Comparison of ENCODE assay signal across 11 cellular contexts in the genomic region with DNA sequence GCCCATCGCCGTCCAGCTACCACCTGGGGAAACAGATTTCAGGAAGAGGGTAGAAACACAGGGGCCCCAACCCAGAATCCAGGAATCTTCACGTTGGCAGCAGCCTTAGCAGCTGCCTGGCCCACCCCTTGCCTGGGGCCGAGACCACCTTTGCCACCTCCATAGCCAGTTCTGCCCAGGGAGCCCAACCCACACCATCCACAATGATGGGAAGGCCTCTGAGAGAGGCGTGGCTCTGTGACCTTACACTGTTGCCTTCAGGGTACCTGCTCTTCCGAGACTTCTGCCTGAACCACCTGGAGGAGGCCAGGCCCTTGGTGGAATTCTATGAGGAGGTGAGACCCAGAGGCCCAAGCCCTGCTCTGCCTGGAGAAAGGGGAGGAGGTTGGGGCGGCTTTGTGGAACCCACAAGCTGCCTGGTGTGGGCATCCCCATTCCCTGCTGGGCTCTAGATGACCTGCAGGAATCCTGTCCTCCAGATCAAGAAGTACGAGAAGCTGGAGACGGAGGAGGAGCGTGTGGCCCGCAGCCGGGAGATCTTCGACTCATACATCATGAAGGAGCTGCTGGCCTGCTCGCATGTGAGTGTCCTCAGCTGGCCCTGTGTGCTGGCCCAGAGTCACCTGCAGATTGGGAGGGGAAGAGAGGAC. TPM values are rescaled to one million over a fixed set of nuclear protein-coding genes. Genes with fewer than 3 reads are reported as not detected.
DNase-seq lines count a peak whose midpoint lies in the region; ATAC-seq and TF ChIP-seq lines count a peak whose summit lies in the region.
"Had no signal": no experiment of that assay in that cellular context is flagged by ENCODE, and none has a peak within 500 bp of the region (broad histone marks: within the 10 kb centered on the region; RNA-seq: fewer than 3 reads in every experiment).

No MANE protein-coding gene starts in this region.

- H3F3A ChIP-seq in DOHH2 (ENCODE audit: control insufficient read depth, insufficient read depth): peaks cover 19% of the 10 kb centered on the region

- peak overlapping the region; percentile 98 to 99 for H3K27ac Mint-ChIP-seq in T-cell

- H3K4me2 ChIP-seq in DOHH2 (ENCODE audit: low read length): no peak overlapping the region

- H4K20me1 ChIP-seq in DOHH2 (ENCODE audit: control insufficient read depth, insufficient read depth, low read depth, low read length): no peaks in the 10 kb centered on the region

- H3K4me3 Mint-ChIP-seq in T-cell: peak overlapping the region in 2 of 3 donors; percentile 43 to 99

- no peaks in the 10 kb centered on the region for H3K9me3 ChIP-seq in DOHH2 (ENCODE audit: control insufficient read depth, insufficient read depth, low read length)
- no peaks in the 10 kb centered on the region for H3K9me3 ChIP-seq in gastroesophageal sphincter
- no peaks in the 10 kb centered on the region for H3K9me3 ChIP-seq in gastrocnemius medialis

- H3K27ac ChIP-seq in DOHH2 (ENCODE audit: low read depth, low read length) (peak overlapping the region; percentile 100), gastroesophageal sphincter (peak overlapping the region in 3 of 4 donors; percentile 83 to 92 (median 88)), gastrocnemius medialis (peak overlapping the region; percentile 15 to 89 (median 83))

- WGBS in gastroesophageal sphincter (ENCODE audit: low coverage in 1 of 2), 2 donors: 70% methylated on average over 2 of the region's 14 CpGs; no CpG with 5 or more reads in 1 of the 2 donors

- H3K4me3 ChIP-seq in DOHH2 (ENCODE audit: low read length): no peak overlapping the region
- H3K4me3 ChIP-seq in gastroesophageal sphincter: no peak overlapping the region
- H3K4me3 ChIP-seq in gastrocnemius medialis: no peak overlapping the region

- TF ChIP-seq CTCF in DOHH2 (IDR thresholded peaks at IDR 0.05; ENCODE audit: low read depth, low read length, poor library complexity, severe bottlenecking) (no peak), gastroesophageal sphincter (IDR thresholded peaks at IDR 0.05) (no peak), gastrocnemius medialis (IDR thresholded peaks at IDR 0.05 in 4 of 5, conservative IDR thresholded peaks at IDR 0.05 in 1 of 5) (no peak)

- H3K9me3 Mint-ChIP-seq in T-cell: no peaks in the 10 kb centered on the region

- ATAC-seq in T-cell (replicated peaks in 1 of 4) (no peak), gastroesophageal sphincter (no peak), gastrocnemius medialis (no peak), HG03159 (IDR thresholded peaks at IDR 0.05; ENCODE audit: unreplicated experiment) (no peak), HG02798 (IDR thresholded peaks at IDR 0.05; ENCODE audit: poor library complexity, unreplicated experiment) (no peak)

- DNase-seq in T-cell (peak in 1 of 34 experiments; percentile 2), gastrocnemius medialis (no peak), mesenteric fat pad (ENCODE audit: low spot score) (no peak)
- DNase-seq: amniotic stem cell; DMS79; NCI-H1930; stimulated activated CD4-positive, alpha-beta T cell treated with anti-CD3 and anti-CD28 coated beads, Interleukin-15, amount 100 ng/mL, for 24 hours had no signal

- CTCF ChIA-PET in T-cell (lab: Charles Lee): no interaction called here

- intact Hi-C loops in gastrocnemius medialis (cut with DNase I; ENCODE audit: low total_unique reads): no loop called here

- H3K9me2 ChIP-seq in DOHH2 (replicated peaks; ENCODE audit: control insufficient read depth, low read length): no peaks in the 10 kb centered on the region

- peaks cover 26% of the 10 kb centered on the region for H3K36me3 Mint-ChIP-seq in T-cell

- POLR2A ChIA-PET in T-cell (lab: Charles Lee): no interaction called here

- H3K36me3 ChIP-seq in DOHH2 (ENCODE audit: control insufficient read depth, low read length) (peaks cover 96% of the 10 kb centered on the region), gastroesophageal sphincter (peaks cover 0 to 55% of the 10 kb centered on the region in 2 donors), gastrocnemius medialis (peaks cover 0 to 52% of the 10 kb centered on the region in 2 donors)

- peaks cover 71% of the 10 kb centered on the region for H3K79me2 ChIP-seq in DOHH2 (ENCODE audit: control insufficient read depth, low read length)

- H3K27me3 Mint-ChIP-seq in T-cell: no peaks in the 10 kb centered on the region

- no peak for TF ChIP-seq POLR2A in gastroesophageal sphincter (IDR thresholded peaks at IDR 0.05)
- no peak for TF ChIP-seq POLR2A in gastrocnemius medialis (IDR thresholded peaks at IDR 0.05)

- peaks cover 62% of the 10 kb centered on the region for H3K4me1 ChIP-seq in DOHH2 (ENCODE audit: control insufficient read depth, low read length)
- H3K4me1 ChIP-seq in gastroesophageal sphincter: peaks cover 0 to 81% (median 44%) of the 10 kb centered on the region in 3 donors
- H3K4me1 ChIP-seq in gastrocnemius medialis: peaks cover 42 to 43% of the 10 kb centered on the region in 2 donors

- H3K27me3 ChIP-seq in DOHH2 (ENCODE audit: control insufficient read depth, low read length): no peaks in the 10 kb centered on the region
- no peaks in the 10 kb centered on the region for H3K27me3 ChIP-seq in gastroesophageal sphincter
- H3K27me3 ChIP-seq in gastrocnemius medialis: no peaks in the 10 kb centered on the region

- in situ Hi-C loops in gastrocnemius medialis (cut with MboI; ENCODE audit: low sequenced_read_pairs in 4 of 4): loop anchor here in 1 of 4 donors (5.0 kb wide), 1 partner anchor 38 kb away; no protein-coding TSS in a partner anchor

- no peak for TF ChIP-seq EP300 in gastroesophageal sphincter (IDR thresholded peaks at IDR 0.05)

- H3K4me1 Mint-ChIP-seq in T-cell: peaks cover 63 to 80% (median 73%) of the 10 kb centered on the region in 3 donors

RNA-seq across cellular contexts. Expression of a gene that starts 10.0 kb away (rescaled TPM):
- 100 to 1,000 TPM; 150 to 249 (median 237) TPM for total RNA-seq in T-cell
- total RNA-seq in gastroesophageal sphincter: 10 to 100 TPM; 25.6 to 61.6 (median 32.3) TPM
- total RNA-seq in gastrocnemius medialis: 10 to 100 TPM in 1 of 4 donors, 1 to 10 TPM in 3; 5.8 to 10.6 (median 9.7) TPM
- total RNA-seq in mesenteric fat pad: 42.5 TPM

RNA-seq across cellular contexts. Expression of a gene that starts 12.8 kb away (rescaled TPM):
- total RNA-seq in T-cell (100 to 1,000 TPM; 267 to 394 (median 382) TPM), gastroesophageal sphincter (10 to 100 TPM; 44.0 to 76.9 (median 64.8) TPM), gastrocnemius medialis (10 to 100 TPM; 40.2 to 79.8 (median 68.4) TPM), mesenteric fat pad (60.2 TPM)

RNA-seq across cellular contexts. Expression of a gene that starts 24.3 kb away (rescaled TPM):
- 10 to 100 TPM; 11.5 to 30.9 (median 26.7) TPM for total RNA-seq in T-cell
- total RNA-seq in gastroesophageal sphincter: 10 to 100 TPM; 33.9 to 58.4 (median 41.9) TPM
- total RNA-seq in gastrocnemius medialis: 10 to 100 TPM in 2 of 4 donors, 1 to 10 TPM in 2; 7.9 to 16.3 (median 11.9) TPM
- total RNA-seq in mesenteric fat pad: 19.9 TPM
